Comparison of ENCODE assay signal across 19 cellular contexts in the genomic region with DNA sequence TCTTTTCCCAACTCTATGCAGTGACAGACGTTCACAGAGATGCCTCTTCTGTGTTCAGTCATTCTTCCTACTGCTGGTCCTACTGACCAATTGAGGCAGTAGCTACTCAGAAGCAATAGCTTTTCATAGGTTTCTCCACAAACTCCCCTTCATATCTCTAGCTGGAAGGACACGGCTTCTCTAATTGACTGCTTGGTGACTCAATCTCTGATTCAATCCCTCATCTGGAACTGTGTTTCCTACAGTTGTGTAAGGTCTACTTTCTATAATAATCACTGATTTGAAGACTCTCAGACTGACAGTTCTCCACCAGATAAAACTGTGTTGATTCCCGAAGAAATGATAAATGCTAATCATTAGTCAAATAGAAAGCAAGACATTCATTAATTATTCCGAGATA.
DNase-seq lines count a peak whose midpoint lies in the region; ATAC-seq, FAIRE-seq and TF ChIP-seq lines count a peak whose summit lies in the region.
"Had no signal": no experiment of that assay in that cellular context is flagged by ENCODE, and none has a peak within 500 bp of the region (broad histone marks: within the 10 kb centered on the region; RNA-seq: fewer than 3 reads in every experiment).

No MANE protein-coding gene starts in this region.

- peaks cover 41% of the 10 kb centered on the region for H3K4me1 ChIP-seq in keratinocyte (ENCODE audit: control insufficient read depth, extremely low read depth, insufficient read depth, low read length)

- peak overlapping the region; percentile 42 for H3K27ac Mint-ChIP-seq in activated T-helper 17 cell treated with anti-CD3 and anti-CD28 coated beads, Interleukin-2, amount 50 U/mL, for 72 hours
- H3K27ac Mint-ChIP-seq: CD4-positive, alpha-beta T cell had no signal

- H3K27ac ChIP-seq in keratinocyte (ENCODE audit: control insufficient read depth, insufficient read depth, low read length): peak overlapping the region; percentile 25

- H3K4me1 Mint-ChIP-seq in activated T-helper 17 cell treated with anti-CD3 and anti-CD28 coated beads, Interleukin-2, amount 50 U/mL, for 72 hours: peaks cover 17% of the 10 kb centered on the region

- no peak overlapping the region for H3K9ac ChIP-seq in keratinocyte (ENCODE audit: control insufficient read depth, extremely low read depth, insufficient read depth, low read length)

- H3K9me3 Mint-ChIP-seq in activated T-helper 17 cell treated with anti-CD3 and anti-CD28 coated beads, Interleukin-2, amount 50 U/mL, for 72 hours: no peaks in the 10 kb centered on the region
- H3K9me3 Mint-ChIP-seq: CD4-positive, alpha-beta T cell; IgD-negative memory B cell had no signal

- no peaks in the 10 kb centered on the region for H3K27me3 Mint-ChIP-seq in activated T-helper 17 cell treated with anti-CD3 and anti-CD28 coated beads, Interleukin-2, amount 50 U/mL, for 72 hours
- H3K27me3 Mint-ChIP-seq: CD4-positive, alpha-beta T cell had no signal

- dilution Hi-C loops in keratinocyte (cut with MboI; ENCODE audit: extremely low pct_ligation_motif_present, low sequenced_read_pairs): no loop called here

- peak; percentile 34 for DNase-seq in ELR (ENCODE audit: low read depth)
- DNase-seq in HPDE6-E6E7 (ENCODE audit: extremely low spot score): peak; percentile 12
- no peak for DNase-seq in keratinocyte (ENCODE audit: low read depth, low spot score)
- DNase-seq in stimulated activated CD4-positive, alpha-beta T cell treated with anti-CD3 and anti-CD28 coated beads, Interleukin-15, amount 100 ng/mL, for 24 hours: no peak
- DNase-seq in NCI-H146 (lab: John Stamatoyannopoulos, UW): no peak
- DNase-seq in GM19240 (ENCODE audit: insufficient read length, low spot score): no peak
- DNase-seq: CD4-positive, alpha-beta T cell; COR-L47; DMS79; MV-4-11; NCI-H1694 treated with DMSO at 0.1 percent for 48 hours; NCI-H2081 treated with DMSO at 0.1 percent for 48 hours; NCI-H2171 treated with DMSO at 0.1 percent for 48 hours; NCI-H446 treated with DMSO at 0.1 percent for 48 hours; NCI-H526 treated with DMSO at 0.1 percent for 48 hours; SHP77 had no signal

- ATAC-seq in activated T-helper 17 cell treated with anti-CD3 and anti-CD28 coated beads, Interleukin-2, amount 50 U/mL, for 72 hours (replicated peaks): peak; percentile 30
- ATAC-seq: GM12878 had no signal

- FAIRE-seq in keratinocyte (lab: Jason Lieb, UNC): peak; percentile 20
- FAIRE-seq: GM12878 had no signal

- peaks cover 6% of the 10 kb centered on the region for H3K36me3 Mint-ChIP-seq in activated T-helper 17 cell treated with anti-CD3 and anti-CD28 coated beads, Interleukin-2, amount 50 U/mL, for 72 hours (ENCODE audit: low read depth)
- H3K36me3 Mint-ChIP-seq: IgD-negative memory B cell had no signal

- no peak overlapping the region for H2AFZ ChIP-seq in keratinocyte (ENCODE audit: control insufficient read depth, low read length)

- H3K79me2 ChIP-seq in keratinocyte (ENCODE audit: control insufficient read depth, insufficient read depth, low read length): no peaks in the 10 kb centered on the region

- no peak overlapping the region for H3K4me3 Mint-ChIP-seq in activated T-helper 17 cell treated with anti-CD3 and anti-CD28 coated beads, Interleukin-2, amount 50 U/mL, for 72 hours
- H3K4me3 Mint-ChIP-seq: CD4-positive, alpha-beta T cell; IgD-negative memory B cell had no signal

- H3K36me3 ChIP-seq in keratinocyte (ENCODE audit: control insufficient read depth in 2 of 2, extremely low read depth in 1 of 2, insufficient read depth in 2 of 2, low read length in 2 of 2): no peaks in the 10 kb centered on the region

- no peak for TF ChIP-seq CTCF in keratinocyte (optimal IDR thresholded peaks at IDR 0.05 in 1 of 3, IDR thresholded peaks at IDR 0.05 in 1 of 3, conservative IDR thresholded peaks at IDR 0.05 in 1 of 3; ENCODE audit: extremely low read depth in 1 of 3, insufficient read depth in 2 of 3, low read length in 3 of 3)

- no peaks in the 10 kb centered on the region for H4K20me1 ChIP-seq in keratinocyte (ENCODE audit: control insufficient read depth, extremely low read depth, insufficient read depth, low read length)

- no peak overlapping the region for H3K4me3 ChIP-seq in keratinocyte (ENCODE audit: control insufficient read depth in 2 of 3, extremely low read depth in 1 of 3, insufficient read depth in 2 of 3, low read depth in 1 of 3, low read length in 3 of 3)
- H3K4me3 ChIP-seq: GM12878 had no signal

- peak overlapping the region; percentile 43 for H3K4me2 ChIP-seq in keratinocyte (ENCODE audit: control insufficient read depth, extremely low read depth, insufficient read depth, low read depth, low read length)

- H3K9me3 ChIP-seq in keratinocyte (ENCODE audit: control insufficient read depth, low read depth, low read length): no peaks in the 10 kb centered on the region

- H3K27me3 ChIP-seq in keratinocyte (ENCODE audit: control insufficient read depth, extremely low read depth, insufficient read depth, low read length): no peaks in the 10 kb centered on the region

- no peaks in the 10 kb centered on the region for H3K9me1 ChIP-seq in keratinocyte (ENCODE audit: control insufficient read depth, extremely low read depth, insufficient read depth, low read length)

Comparison
In these comparisons a context has a peak if more than half of its experiments do, and no peak if none do; other contexts are left out.
1. DNase-seq: peak in ELR (single experiment) and HPDE6-E6E7 (single experiment); none in keratinocyte (single experiment), stimulated activated CD4-positive, alpha-beta T cell treated with anti-CD3 and anti-CD28 coated beads, Interleukin-15, amount 100 ng/mL, for 24 hours (single experiment), NCI-H146 (single experiment) and GM19240 (single experiment).